35 cellular contexts compared by ENCODE assay signal in genomic region chr17:53391197-53391596, GRCh38.
"Had no signal": no experiment of that assay in that cellular context is flagged by ENCODE, and none has a peak within 500 bp of the region (broad histone marks: within the 10 kb centered on the region; RNA-seq: fewer than 3 reads in every experiment).

No MANE protein-coding gene starts in this region.

- DNase-seq: Karpas-422, Kasumi-1, MG63, MM.1S, MV-4-11, NCI-H1048, NCI-H1092, NCI-H1092 treated with DMSO at 0.1 percent for 48 hours, NCI-H1105, NCI-H1105 treated with DMSO at 0.1 percent for 48 hours, NCI-H1417, NCI-H1417 treated with DMSO at 0.1 percent for 48 hours, NCI-H1436, NCI-H1436 treated with DMSO at 0.1 percent for 48 hours, NCI-H146, NCI-H1694, NCI-H1694 treated with DMSO at 0.1 percent for 48 hours, NCI-H187, NCI-H187 treated with DMSO at 0.1 percent for 48 hours, NCI-H1930, NCI-H2029, NCI-H2029 treated with DMSO at 0.1 percent for 48 hours, NCI-H2081, NCI-H2081 treated with DMSO at 0.1 percent for 48 hours, NCI-H2107, NCI-H2171, NCI-H2171 treated with DMSO at 0.1 percent for 48 hours, NCI-H2227 treated with DMSO at 0.1 percent for 48 hours, NCI-H226, NCI-H345, NCI-H446, NCI-H446 treated with DMSO at 0.1 percent for 48 hours, NCI-H510A, NCI-H510A treated with DMSO at 0.1 percent for 48 hours had no signal

- H3K36me3 ChIP-seq: MG63 had no signal

- H3K27ac ChIP-seq: KMS-11 had no signal

- H3K4me3 ChIP-seq: MG63 had no signal

- H3K9ac ChIP-seq: KMS-11 had no signal

- H3K27me3 ChIP-seq: MG63 had no signal

- H3K4me2 ChIP-seq: KMS-11 had no signal

- H3K9me3 ChIP-seq: MG63 had no signal
